ENCODE assay signal across 8 cellular contexts in the genomic region with DNA sequence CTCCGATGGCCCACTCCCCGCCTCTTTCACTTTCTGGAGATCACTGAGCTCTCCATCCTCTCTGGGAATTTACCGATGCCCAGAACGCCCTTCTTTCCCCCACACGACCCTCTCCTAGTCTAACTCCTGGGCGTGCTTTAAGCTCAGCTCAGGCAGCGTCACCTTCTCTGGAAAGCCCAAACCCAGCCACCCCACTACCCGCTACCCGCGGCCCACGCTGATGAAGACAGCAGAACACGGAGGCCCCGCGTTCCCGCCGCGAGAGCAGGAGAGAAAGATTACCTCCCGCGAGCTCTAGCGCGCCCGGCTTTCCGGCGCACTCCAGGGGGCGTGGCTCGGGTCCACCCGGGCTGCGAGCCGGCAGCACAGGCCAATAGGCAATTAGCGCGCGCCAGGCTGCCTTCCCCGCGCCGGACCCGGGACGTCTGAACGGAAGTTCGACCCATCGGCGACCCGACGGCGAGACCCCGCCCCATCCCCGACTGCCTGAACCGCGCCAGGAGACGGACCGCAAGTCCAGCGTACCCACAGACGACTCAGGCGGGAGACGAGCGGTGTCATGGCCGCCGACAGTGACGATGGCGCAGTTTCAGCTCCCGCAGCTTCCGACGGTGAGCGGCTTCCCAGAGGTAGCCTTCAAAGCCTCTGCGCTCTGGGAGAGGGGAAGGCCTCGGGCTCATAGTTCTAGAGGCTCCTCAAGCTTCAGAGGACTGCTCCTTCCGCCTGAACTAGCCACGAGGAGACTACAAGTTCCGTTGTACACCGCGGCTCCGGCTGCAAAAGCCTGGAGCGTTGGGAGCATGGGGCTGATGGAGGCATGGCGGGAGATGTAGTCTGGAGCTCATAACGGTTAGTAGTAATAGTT.
DNase-seq lines count a peak whose midpoint lies in the region; ATAC-seq and TF ChIP-seq lines count a peak whose summit lies in the region.

A gene (minus strand): TSS at position 747 of the 865 bp plus-strand sequence. CDS start 5,935 bp downstream, outside the sequence.
A gene (plus strand): TSS at position 477 of the 865 bp plus-strand sequence. CDS start 83 bp downstream, at position 560.

- TF ChIP-seq CTCF in AG10803 (conservative IDR thresholded peaks at IDR 0.05; ENCODE audit: low read length), result no peak

- H3K4me3 Mint-ChIP-seq in central memory CD8-positive, alpha-beta T cell, result peak within 1 kb of the TSS; percentile 97

- H3K27ac Mint-ChIP-seq in central memory CD8-positive, alpha-beta T cell (ENCODE audit: low read depth), result peak within 1 kb of the TSS; percentile 98

- no peaks in the 10 kb centered on the region for H3K9me3 Mint-ChIP-seq in central memory CD8-positive, alpha-beta T cell

- no peaks in the 10 kb centered on the region for H3K27me3 Mint-ChIP-seq in central memory CD8-positive, alpha-beta T cell

- H3K36me3 Mint-ChIP-seq in central memory CD8-positive, alpha-beta T cell (ENCODE audit: insufficient read depth), result peaks cover 21% of the 10 kb centered on the region

- DNase-seq in AG10803 (ENCODE audit: low read depth) (peak; percentile 88), NCI-H446 (lab: John Stamatoyannopoulos, UW) (peak; percentile 92 to 95), inferior parietal cortex (ENCODE audit: extremely low spot score) (peak; percentile 84), smooth muscle cell of the brain vasculature (ENCODE audit: low read depth, low spot score) (peak; percentile 73)
- DNase-seq in activated CD4-positive, CD25-positive, alpha-beta regulatory T cell treated with anti-CD3 and anti-CD28 coated beads, Interleukin-2, amount 50 U/mL, for 16 hours (ENCODE audit: low read depth, low spot score), result peak; percentile 76
- DNase-seq in central memory CD8-positive, alpha-beta T cell (ENCODE audit: low spot score in 2 of 2), result peak; percentile 81 to 83

- peaks cover 68% of the 10 kb centered on the region for H3K4me1 Mint-ChIP-seq in central memory CD8-positive, alpha-beta T cell

- peak within 1 kb of the TSS; percentile 95 for H3K4me3 ChIP-seq in AG10803 (ENCODE audit: low read length)

- peak; percentile 82 for ATAC-seq in GM19035 (IDR thresholded peaks at IDR 0.05; ENCODE audit: unreplicated experiment)
- peak; percentile 71 for ATAC-seq in HG03342 (IDR thresholded peaks at IDR 0.05; ENCODE audit: unreplicated experiment)
- peak; percentile 83 for ATAC-seq in central memory CD8-positive, alpha-beta T cell (replicated peaks; ENCODE audit: extremely low read depth, poor library complexity, severe bottlenecking)

Comparison
In these comparisons a context has a peak if more than half of its experiments do, and no peak if none do; other contexts are left out.
1. Peak in every context shown above with its lines: DNase-seq, ATAC-seq and H3K4me3 ChIP-seq.